ENCODE assay signal across 1 cellular context in genomic region chr19:47992070-47992469, GRCh38.
TF ChIP-seq lines count a peak whose summit lies in the region.

A gene with protein sequence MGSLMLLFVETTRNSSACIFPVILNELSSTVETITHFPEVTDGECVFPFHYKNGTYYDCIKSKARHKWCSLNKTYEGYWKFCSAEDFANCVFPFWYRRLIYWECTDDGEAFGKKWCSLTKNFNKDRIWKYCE (minus strand): TSS chr19:47992170. CDS start chr19:47992081, 89 bp downstream.

TF ChIP-seq in H1, 55 proteins besides CTCF, POLR2A, EP300 and RAD21:
- TF ChIP-seq TBP (IDR thresholded peaks at IDR 0.05; ENCODE audit: low read depth, low read length) (no peak), MAFK (IDR thresholded peaks at IDR 0.05; ENCODE audit: low read depth, low read length) (no peak), SIX5 (IDR thresholded peaks at IDR 0.05; ENCODE audit: low read depth, low read length) (no peak), KDM4A (IDR thresholded peaks at IDR 0.05; ENCODE audit: low read depth, low read length, severe bottlenecking) (no peak), RFX5 (IDR thresholded peaks at IDR 0.05; ENCODE audit: borderline replicate concordance, low read depth, low read length) (no peak), ZNF274 (IDR thresholded peaks at IDR 0.05; ENCODE audit: borderline replicate concordance, extremely low read depth, low read length) (no peak), JUN (IDR thresholded peaks at IDR 0.05; ENCODE audit: low read depth, low read length) (no peak), KDM1A (IDR thresholded peaks at IDR 0.05; ENCODE audit: borderline replicate concordance, low read length) (no peak), NANOG (IDR thresholded peaks at IDR 0.05; ENCODE audit: insufficient read depth, low read depth, low read length, poor library complexity, severe bottlenecking) (no peak), BCL11A (IDR thresholded peaks at IDR 0.05; ENCODE audit: low read depth in 2 of 2, low read length in 2 of 2) (no peak), CBX8 (IDR thresholded peaks at IDR 0.05; ENCODE audit: borderline replicate concordance, low read depth, low read length) (no peak)
